1 cellular context compared by ENCODE assay signal in the genomic region with DNA sequence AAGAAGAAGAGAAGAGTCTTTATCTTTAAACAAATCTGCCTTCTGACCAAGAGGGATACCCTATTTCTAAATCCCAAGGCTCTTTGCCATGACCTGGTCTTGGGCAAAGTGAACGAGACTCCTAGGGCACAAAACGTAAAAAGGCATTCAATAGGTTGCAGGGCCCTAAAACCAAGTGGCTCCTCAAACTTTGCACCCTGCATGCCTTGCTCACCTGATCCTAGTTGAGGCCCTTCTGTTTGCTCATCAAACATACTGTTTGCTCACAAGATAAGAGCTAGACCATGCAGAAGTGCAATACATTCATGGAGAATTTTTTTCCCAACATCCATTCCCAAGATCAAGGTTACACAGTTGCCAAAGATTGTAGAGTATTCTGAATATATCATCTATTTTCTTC.
A peak's percentile ranks its signal among the peaks of the same experiment; 100 is the strongest.
TF ChIP-seq lines count a peak whose summit lies in the region.

No MANE protein-coding gene starts in this region.

TF ChIP-seq in HepG2, 621 proteins besides CTCF, POLR2A, EP300 and RAD21 (continued from another document and continues in another):
- 0 out of 2 replicates have a peak, but pooled peaks have one; percentile 71 for TF ChIP-seq PPARG (CRISPR knock-in tag; conservative IDR thresholded peaks at IDR 0.05)
- 0 out of 2 replicates have a peak, but pooled peaks have one; percentile 56 for TF ChIP-seq ZNF746 (CRISPR knock-in tag; IDR thresholded peaks at IDR 0.05)
- TF ChIP-seq ZNF430 (CRISPR knock-in tag; IDR thresholded peaks at IDR 0.05), result peak; percentile 92; the same call in 1 of the 2 replicates
- TF ChIP-seq ZNF501 (CRISPR knock-in tag; IDR thresholded peaks at IDR 0.05), result no peak
- no peak for TF ChIP-seq RFX5 (IDR thresholded peaks at IDR 0.05; ENCODE audit: low read depth, low read length)
- TF ChIP-seq, protein P1, sequence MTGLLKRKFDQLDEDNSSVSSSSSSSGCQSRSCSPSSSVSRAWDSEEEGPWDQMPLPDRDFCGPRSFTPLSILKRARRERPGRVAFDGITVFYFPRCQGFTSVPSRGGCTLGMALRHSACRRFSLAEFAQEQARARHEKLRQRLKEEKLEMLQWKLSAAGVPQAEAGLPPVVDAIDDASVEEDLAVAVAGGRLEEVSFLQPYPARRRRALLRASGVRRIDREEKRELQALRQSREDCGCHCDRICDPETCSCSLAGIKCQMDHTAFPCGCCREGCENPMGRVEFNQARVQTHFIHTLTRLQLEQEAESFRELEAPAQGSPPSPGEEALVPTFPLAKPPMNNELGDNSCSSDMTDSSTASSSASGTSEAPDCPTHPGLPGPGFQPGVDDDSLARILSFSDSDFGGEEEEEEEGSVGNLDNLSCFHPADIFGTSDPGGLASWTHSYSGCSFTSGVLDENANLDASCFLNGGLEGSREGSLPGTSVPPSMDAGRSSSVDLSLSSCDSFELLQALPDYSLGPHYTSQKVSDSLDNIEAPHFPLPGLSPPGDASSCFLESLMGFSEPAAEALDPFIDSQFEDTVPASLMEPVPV (CRISPR knock-in tag; IDR thresholded peaks at IDR 0.05), result no peak; the same call in 1 of the 2 replicates
- TF ChIP-seq AGO1 (IDR thresholded peaks at IDR 0.05; ENCODE audit: low read depth, low read length, poor library complexity, severe bottlenecking), result no peak
- TF ChIP-seq ZNF34 (CRISPR knock-in tag; IDR thresholded peaks at IDR 0.05; ENCODE audit: borderline replicate concordance), result no peak
- TF ChIP-seq, protein P2, sequence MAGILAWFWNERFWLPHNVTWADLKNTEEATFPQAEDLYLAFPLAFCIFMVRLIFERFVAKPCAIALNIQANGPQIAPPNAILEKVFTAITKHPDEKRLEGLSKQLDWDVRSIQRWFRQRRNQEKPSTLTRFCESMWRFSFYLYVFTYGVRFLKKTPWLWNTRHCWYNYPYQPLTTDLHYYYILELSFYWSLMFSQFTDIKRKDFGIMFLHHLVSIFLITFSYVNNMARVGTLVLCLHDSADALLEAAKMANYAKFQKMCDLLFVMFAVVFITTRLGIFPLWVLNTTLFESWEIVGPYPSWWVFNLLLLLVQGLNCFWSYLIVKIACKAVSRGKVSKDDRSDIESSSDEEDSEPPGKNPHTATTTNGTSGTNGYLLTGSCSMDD (CRISPR knock-in tag; IDR thresholded peaks at IDR 0.05), result no peak
- peak; percentile 93 for TF ChIP-seq RARA (CRISPR knock-in tag; IDR thresholded peaks at IDR 0.05)
- TF ChIP-seq SPEN (CRISPR knock-in tag; IDR thresholded peaks at IDR 0.05; ENCODE audit: low read depth), result peak; percentile 71; the same call in 1 of the 2 replicates
- TF ChIP-seq, protein P3, sequence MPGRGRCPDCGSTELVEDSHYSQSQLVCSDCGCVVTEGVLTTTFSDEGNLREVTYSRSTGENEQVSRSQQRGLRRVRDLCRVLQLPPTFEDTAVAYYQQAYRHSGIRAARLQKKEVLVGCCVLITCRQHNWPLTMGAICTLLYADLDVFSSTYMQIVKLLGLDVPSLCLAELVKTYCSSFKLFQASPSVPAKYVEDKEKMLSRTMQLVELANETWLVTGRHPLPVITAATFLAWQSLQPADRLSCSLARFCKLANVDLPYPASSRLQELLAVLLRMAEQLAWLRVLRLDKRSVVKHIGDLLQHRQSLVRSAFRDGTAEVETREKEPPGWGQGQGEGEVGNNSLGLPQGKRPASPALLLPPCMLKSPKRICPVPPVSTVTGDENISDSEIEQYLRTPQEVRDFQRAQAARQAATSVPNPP (CRISPR knock-in tag; IDR thresholded peaks at IDR 0.05), result peak; percentile 62; the same call in 1 of the 2 replicates
- TF ChIP-seq, protein P4, sequence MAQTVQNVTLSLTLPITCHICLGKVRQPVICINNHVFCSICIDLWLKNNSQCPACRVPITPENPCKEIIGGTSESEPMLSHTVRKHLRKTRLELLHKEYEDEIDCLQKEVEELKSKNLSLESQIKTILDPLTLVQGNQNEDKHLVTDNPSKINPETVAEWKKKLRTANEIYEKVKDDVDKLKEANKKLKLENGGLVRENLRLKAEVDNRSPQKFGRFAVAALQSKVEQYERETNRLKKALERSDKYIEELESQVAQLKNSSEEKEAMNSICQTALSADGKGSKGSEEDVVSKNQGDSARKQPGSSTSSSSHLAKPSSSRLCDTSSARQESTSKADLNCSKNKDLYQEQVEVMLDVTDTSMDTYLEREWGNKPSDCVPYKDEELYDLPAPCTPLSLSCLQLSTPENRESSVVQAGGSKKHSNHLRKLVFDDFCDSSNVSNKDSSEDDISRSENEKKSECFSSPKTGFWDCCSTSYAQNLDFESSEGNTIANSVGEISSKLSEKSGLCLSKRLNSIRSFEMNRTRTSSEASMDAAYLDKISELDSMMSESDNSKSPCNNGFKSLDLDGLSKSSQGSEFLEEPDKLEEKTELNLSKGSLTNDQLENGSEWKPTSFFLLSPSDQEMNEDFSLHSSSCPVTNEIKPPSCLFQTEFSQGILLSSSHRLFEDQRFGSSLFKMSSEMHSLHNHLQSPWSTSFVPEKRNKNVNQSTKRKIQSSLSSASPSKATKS (CRISPR knock-in tag; IDR thresholded peaks at IDR 0.05), result 0 out of 2 replicates have a peak, but pooled peaks have one; percentile 63
- peak; percentile 83 for TF ChIP-seq KDM3A (CRISPR knock-in tag; IDR thresholded peaks at IDR 0.05; ENCODE audit: low read depth)
- TF ChIP-seq, protein P5, sequence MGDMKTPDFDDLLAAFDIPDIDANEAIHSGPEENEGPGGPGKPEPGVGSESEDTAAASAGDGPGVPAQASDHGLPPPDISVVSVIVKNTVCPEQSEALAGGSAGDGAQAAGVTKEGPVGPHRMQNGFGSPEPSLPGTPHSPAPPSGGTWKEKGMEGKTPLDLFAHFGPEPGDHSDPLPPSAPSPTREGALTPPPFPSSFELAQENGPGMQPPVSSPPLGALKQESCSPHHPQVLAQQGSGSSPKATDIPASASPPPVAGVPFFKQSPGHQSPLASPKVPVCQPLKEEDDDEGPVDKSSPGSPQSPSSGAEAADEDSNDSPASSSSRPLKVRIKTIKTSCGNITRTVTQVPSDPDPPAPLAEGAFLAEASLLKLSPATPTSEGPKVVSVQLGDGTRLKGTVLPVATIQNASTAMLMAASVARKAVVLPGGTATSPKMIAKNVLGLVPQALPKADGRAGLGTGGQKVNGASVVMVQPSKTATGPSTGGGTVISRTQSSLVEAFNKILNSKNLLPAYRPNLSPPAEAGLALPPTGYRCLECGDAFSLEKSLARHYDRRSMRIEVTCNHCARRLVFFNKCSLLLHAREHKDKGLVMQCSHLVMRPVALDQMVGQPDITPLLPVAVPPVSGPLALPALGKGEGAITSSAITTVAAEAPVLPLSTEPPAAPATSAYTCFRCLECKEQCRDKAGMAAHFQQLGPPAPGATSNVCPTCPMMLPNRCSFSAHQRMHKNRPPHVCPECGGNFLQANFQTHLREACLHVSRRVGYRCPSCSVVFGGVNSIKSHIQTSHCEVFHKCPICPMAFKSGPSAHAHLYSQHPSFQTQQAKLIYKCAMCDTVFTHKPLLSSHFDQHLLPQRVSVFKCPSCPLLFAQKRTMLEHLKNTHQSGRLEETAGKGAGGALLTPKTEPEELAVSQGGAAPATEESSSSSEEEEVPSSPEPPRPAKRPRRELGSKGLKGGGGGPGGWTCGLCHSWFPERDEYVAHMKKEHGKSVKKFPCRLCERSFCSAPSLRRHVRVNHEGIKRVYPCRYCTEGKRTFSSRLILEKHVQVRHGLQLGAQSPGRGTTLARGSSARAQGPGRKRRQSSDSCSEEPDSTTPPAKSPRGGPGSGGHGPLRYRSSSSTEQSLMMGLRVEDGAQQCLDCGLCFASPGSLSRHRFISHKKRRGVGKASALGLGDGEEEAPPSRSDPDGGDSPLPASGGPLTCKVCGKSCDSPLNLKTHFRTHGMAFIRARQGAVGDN (CRISPR knock-in tag; IDR thresholded peaks at IDR 0.05), result no peak
- TF ChIP-seq, protein P6, sequence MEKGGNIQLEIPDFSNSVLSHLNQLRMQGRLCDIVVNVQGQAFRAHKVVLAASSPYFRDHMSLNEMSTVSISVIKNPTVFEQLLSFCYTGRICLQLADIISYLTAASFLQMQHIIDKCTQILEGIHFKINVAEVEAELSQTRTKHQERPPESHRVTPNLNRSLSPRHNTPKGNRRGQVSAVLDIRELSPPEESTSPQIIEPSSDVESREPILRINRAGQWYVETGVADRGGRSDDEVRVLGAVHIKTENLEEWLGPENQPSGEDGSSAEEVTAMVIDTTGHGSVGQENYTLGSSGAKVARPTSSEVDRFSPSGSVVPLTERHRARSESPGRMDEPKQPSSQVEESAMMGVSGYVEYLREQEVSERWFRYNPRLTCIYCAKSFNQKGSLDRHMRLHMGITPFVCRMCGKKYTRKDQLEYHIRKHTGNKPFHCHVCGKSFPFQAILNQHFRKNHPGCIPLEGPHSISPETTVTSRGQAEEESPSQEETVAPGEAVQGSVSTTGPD (CRISPR knock-in tag; IDR thresholded peaks at IDR 0.05), result no peak
- peak; percentile 99 for TF ChIP-seq DPF2 (CRISPR knock-in tag; IDR thresholded peaks at IDR 0.05; ENCODE audit: borderline replicate concordance, low read depth)
- TF ChIP-seq U2AF1 (optimal IDR thresholded peaks at IDR 0.05; ENCODE audit: low read depth, low read length), result no peak
- 0 out of 2 replicates have a peak, but pooled peaks have one; percentile 10 for TF ChIP-seq STAG1 (CRISPR knock-in tag; IDR thresholded peaks at IDR 0.05)
- no peak for TF ChIP-seq ZFP36L2 (CRISPR knock-in tag; IDR thresholded peaks at IDR 0.05)
- TF ChIP-seq, protein P7, sequence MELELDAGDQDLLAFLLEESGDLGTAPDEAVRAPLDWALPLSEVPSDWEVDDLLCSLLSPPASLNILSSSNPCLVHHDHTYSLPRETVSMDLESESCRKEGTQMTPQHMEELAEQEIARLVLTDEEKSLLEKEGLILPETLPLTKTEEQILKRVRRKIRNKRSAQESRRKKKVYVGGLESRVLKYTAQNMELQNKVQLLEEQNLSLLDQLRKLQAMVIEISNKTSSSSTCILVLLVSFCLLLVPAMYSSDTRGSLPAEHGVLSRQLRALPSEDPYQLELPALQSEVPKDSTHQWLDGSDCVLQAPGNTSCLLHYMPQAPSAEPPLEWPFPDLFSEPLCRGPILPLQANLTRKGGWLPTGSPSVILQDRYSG (CRISPR knock-in tag; IDR thresholded peaks at IDR 0.05), result no peak
- 0 out of 2 replicates have a peak, but pooled peaks have one; percentile 42 for TF ChIP-seq KDM2A (CRISPR knock-in tag; IDR thresholded peaks at IDR 0.05; ENCODE audit: borderline replicate concordance, low read depth)
- TF ChIP-seq HOXA7 (CRISPR knock-in tag; IDR thresholded peaks at IDR 0.05), result no peak
- no peak for TF ChIP-seq SRSF1 (optimal IDR thresholded peaks at IDR 0.05; ENCODE audit: low read depth, low read length)
- TF ChIP-seq, protein P8, sequence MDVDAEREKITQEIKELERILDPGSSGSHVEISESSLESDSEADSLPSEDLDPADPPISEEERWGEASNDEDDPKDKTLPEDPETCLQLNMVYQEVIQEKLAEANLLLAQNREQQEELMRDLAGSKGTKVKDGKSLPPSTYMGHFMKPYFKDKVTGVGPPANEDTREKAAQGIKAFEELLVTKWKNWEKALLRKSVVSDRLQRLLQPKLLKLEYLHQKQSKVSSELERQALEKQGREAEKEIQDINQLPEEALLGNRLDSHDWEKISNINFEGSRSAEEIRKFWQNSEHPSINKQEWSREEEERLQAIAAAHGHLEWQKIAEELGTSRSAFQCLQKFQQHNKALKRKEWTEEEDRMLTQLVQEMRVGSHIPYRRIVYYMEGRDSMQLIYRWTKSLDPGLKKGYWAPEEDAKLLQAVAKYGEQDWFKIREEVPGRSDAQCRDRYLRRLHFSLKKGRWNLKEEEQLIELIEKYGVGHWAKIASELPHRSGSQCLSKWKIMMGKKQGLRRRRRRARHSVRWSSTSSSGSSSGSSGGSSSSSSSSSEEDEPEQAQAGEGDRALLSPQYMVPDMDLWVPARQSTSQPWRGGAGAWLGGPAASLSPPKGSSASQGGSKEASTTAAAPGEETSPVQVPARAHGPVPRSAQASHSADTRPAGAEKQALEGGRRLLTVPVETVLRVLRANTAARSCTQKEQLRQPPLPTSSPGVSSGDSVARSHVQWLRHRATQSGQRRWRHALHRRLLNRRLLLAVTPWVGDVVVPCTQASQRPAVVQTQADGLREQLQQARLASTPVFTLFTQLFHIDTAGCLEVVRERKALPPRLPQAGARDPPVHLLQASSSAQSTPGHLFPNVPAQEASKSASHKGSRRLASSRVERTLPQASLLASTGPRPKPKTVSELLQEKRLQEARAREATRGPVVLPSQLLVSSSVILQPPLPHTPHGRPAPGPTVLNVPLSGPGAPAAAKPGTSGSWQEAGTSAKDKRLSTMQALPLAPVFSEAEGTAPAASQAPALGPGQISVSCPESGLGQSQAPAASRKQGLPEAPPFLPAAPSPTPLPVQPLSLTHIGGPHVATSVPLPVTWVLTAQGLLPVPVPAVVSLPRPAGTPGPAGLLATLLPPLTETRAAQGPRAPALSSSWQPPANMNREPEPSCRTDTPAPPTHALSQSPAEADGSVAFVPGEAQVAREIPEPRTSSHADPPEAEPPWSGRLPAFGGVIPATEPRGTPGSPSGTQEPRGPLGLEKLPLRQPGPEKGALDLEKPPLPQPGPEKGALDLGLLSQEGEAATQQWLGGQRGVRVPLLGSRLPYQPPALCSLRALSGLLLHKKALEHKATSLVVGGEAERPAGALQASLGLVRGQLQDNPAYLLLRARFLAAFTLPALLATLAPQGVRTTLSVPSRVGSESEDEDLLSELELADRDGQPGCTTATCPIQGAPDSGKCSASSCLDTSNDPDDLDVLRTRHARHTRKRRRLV (CRISPR knock-in tag; IDR thresholded peaks at IDR 0.05), result no peak
- TF ChIP-seq TBX2 (CRISPR knock-in tag; IDR thresholded peaks at IDR 0.05; ENCODE audit: borderline replicate concordance), result peak; percentile 95
- TF ChIP-seq, protein P9, sequence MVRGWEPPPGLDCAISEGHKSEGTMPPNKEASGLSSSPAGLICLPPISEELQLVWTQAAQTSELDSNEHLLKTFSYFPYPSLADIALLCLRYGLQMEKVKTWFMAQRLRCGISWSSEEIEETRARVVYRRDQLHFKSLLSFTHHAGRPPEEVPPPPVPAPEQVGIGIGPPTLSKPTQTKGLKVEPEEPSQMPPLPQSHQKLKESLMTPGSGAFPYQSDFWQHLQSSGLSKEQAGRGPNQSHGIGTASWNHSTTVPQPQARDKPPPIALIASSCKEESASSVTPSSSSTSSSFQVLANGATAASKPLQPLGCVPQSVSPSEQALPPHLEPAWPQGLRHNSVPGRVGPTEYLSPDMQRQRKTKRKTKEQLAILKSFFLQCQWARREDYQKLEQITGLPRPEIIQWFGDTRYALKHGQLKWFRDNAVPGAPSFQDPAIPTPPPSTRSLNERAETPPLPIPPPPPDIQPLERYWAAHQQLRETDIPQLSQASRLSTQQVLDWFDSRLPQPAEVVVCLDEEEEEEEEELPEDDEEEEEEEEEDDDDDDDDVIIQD (CRISPR knock-in tag; IDR thresholded peaks at IDR 0.05; ENCODE audit: low read depth), result peak; percentile 99
- TF ChIP-seq, protein P10, sequence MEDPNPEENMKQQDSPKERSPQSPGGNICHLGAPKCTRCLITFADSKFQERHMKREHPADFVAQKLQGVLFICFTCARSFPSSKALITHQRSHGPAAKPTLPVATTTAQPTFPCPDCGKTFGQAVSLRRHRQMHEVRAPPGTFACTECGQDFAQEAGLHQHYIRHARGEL (CRISPR knock-in tag; IDR thresholded peaks at IDR 0.05), result no peak
- no peak for TF ChIP-seq ZNF232 (CRISPR knock-in tag; IDR thresholded peaks at IDR 0.05; ENCODE audit: borderline replicate concordance)
- no peak for TF ChIP-seq ZNF790 (CRISPR knock-in tag; IDR thresholded peaks at IDR 0.05; ENCODE audit: borderline replicate concordance)
- peak; percentile 84 for TF ChIP-seq KDM4B (CRISPR knock-in tag; IDR thresholded peaks at IDR 0.05)
- peak; percentile 96 for TF ChIP-seq ELF3 (CRISPR knock-in tag; IDR thresholded peaks at IDR 0.05)
- TF ChIP-seq XRCC5 (optimal IDR thresholded peaks at IDR 0.05; ENCODE audit: low read length), result peak; percentile 82
- TF ChIP-seq ZNF382 (CRISPR knock-in tag; IDR thresholded peaks at IDR 0.05; ENCODE audit: borderline replicate concordance), result no peak
